ENCODE assay signal across 13 cellular contexts in genomic region chrX:49000640-49001039, GRCh38. TPM values are rescaled to one million over a fixed set of nuclear protein-coding genes. Genes with fewer than 3 reads are reported as not detected.
DNase-seq lines count a peak whose midpoint lies in the region; ATAC-seq, FAIRE-seq and TF ChIP-seq lines count a peak whose summit lies in the region.
"Had no signal": no experiment of that assay in that cellular context is flagged by ENCODE, and none has a peak within 500 bp of the region (broad histone marks: within the 10 kb centered on the region; RNA-seq: fewer than 3 reads in every experiment).

No MANE protein-coding gene starts in this region.

- H3K4me3 Mint-ChIP-seq in GM23338 (peak overlapping the region; percentile 98), mesothelial cell of epicardium (peak overlapping the region; percentile 98)
- peak overlapping the region; percentile 99 for H3K4me3 Mint-ChIP-seq in activated naive CD8-positive, alpha-beta T cell treated with anti-CD3 and anti-CD28 coated beads, Interleukin-2, amount 10 ng/mL, durations not matched to agents 7 days and 5 days

- no peaks in the 10 kb centered on the region for H3K9me2 ChIP-seq in GM23338 (ENCODE audit: insufficient read depth)

- H3K27ac Mint-ChIP-seq in GM23338, result no peak overlapping the region
- H3K27ac Mint-ChIP-seq in activated naive CD8-positive, alpha-beta T cell treated with anti-CD3 and anti-CD28 coated beads, Interleukin-2, amount 10 ng/mL, durations not matched to agents 7 days and 5 days, result peak overlapping the region; percentile 97
- no peak overlapping the region for H3K27ac Mint-ChIP-seq in mesothelial cell of epicardium

- H3K27ac ChIP-seq in ACC112 (ENCODE audit: low read depth, low read length), result no peak overlapping the region
- no peak overlapping the region for H3K27ac ChIP-seq in GM23338 (ENCODE audit: low read depth)
- H3K27ac ChIP-seq in small intestine (ENCODE audit: low read depth in 1 of 2, low read length in 1 of 2), result no peak overlapping the region
- H3K27ac ChIP-seq: colonic mucosa had no signal

- peaks cover 12% of the 10 kb centered on the region for H3K4me1 Mint-ChIP-seq in GM23338
- H3K4me1 Mint-ChIP-seq in activated naive CD8-positive, alpha-beta T cell treated with anti-CD3 and anti-CD28 coated beads, Interleukin-2, amount 10 ng/mL, durations not matched to agents 7 days and 5 days, result peaks cover 21% of the 10 kb centered on the region
- peaks cover 14% of the 10 kb centered on the region for H3K4me1 Mint-ChIP-seq in mesothelial cell of epicardium

- H3K36me3 ChIP-seq in ACC112 (ENCODE audit: insufficient read depth, low read length) (peaks cover 2% of the 10 kb centered on the region; the same call in 1 of the 2 replicates), GM23338 (ENCODE audit: insufficient read depth) (no peaks in the 10 kb centered on the region), small intestine (ENCODE audit: control insufficient read depth in 2 of 2, insufficient read depth in 2 of 2, low read length in 2 of 2) (no peaks in the 10 kb centered on the region)
- H3K36me3 ChIP-seq: colonic mucosa had no signal

- FAIRE-seq in RCC 7860 (lab: Jason Lieb, UNC), result no peak
- FAIRE-seq in small intestine (lab: Jason Lieb, UNC), result no peak

- H3K4me3 ChIP-seq in ACC112 (ENCODE audit: low read depth, low read length) (peak overlapping the region; percentile 88), GM23338 (no peak overlapping the region), small intestine (ENCODE audit: low read depth in 1 of 2, low read length in 2 of 2) (no peak overlapping the region)

- H4K20me1 ChIP-seq in GM23338 (replicated peaks; ENCODE audit: insufficient read depth), result 0 out of 2 replicates have a peak, but pooled peaks cover 3% of the 10 kb centered on the region

- no peaks in the 10 kb centered on the region for H3K9me3 Mint-ChIP-seq in GM23338
- H3K9me3 Mint-ChIP-seq in activated naive CD8-positive, alpha-beta T cell treated with anti-CD3 and anti-CD28 coated beads, Interleukin-2, amount 10 ng/mL, durations not matched to agents 7 days and 5 days, result no peaks in the 10 kb centered on the region
- H3K9me3 Mint-ChIP-seq in mesothelial cell of epicardium, result peaks cover 8% of the 10 kb centered on the region

- H3K4me1 ChIP-seq in ACC112 (ENCODE audit: control insufficient read depth, insufficient read depth, low read length, unreplicated experiment) (no peaks in the 10 kb centered on the region), GM23338 (ENCODE audit: insufficient read depth) (no peaks in the 10 kb centered on the region; the same call in 1 of the 2 replicates), small intestine (ENCODE audit: control insufficient read depth in 2 of 2, insufficient read depth in 1 of 2, low read depth in 1 of 2, low read length in 1 of 2) (peaks cover 0 to 4% of the 10 kb centered on the region in 2 donors)
- H3K4me1 ChIP-seq: colonic mucosa had no signal

- POLR2A ChIA-PET in activated naive CD8-positive, alpha-beta T cell treated with anti-CD3 and anti-CD28 coated beads, Interleukin-2, amount 10 ng/mL, durations not matched to agents 7 days and 5 days (lab: Charles Lee), result no interaction called here

- WGBS in small intestine, 3 donors, result 85 to 96% (median 93%) methylated on average over 2 to 4 of the region's 4 CpGs

- TF ChIP-seq CTCF in GM23338 (conservative IDR thresholded peaks at IDR 0.05; ENCODE audit: low read depth in 2 of 2) (no peak), mesothelial cell of epicardium (IDR thresholded peaks at IDR 0.05; ENCODE audit: unreplicated experiment) (no peak)

- no peaks in the 10 kb centered on the region for H3K27me3 ChIP-seq in ACC112 (ENCODE audit: insufficient read depth, low read length)
- H3K27me3 ChIP-seq in GM23338 (ENCODE audit: insufficient read depth), result no peaks in the 10 kb centered on the region
- no peaks in the 10 kb centered on the region for H3K27me3 ChIP-seq in small intestine (ENCODE audit: control insufficient read depth in 2 of 2, insufficient read depth in 2 of 2, low read length in 2 of 2)
- H3K27me3 ChIP-seq: colonic mucosa, Peyer's patch had no signal

- no peak overlapping the region for H2AFZ ChIP-seq in ACC112 (ENCODE audit: low read length, unreplicated experiment)
- H2AFZ ChIP-seq in GM23338, result no peak overlapping the region

- no peaks in the 10 kb centered on the region for H3K9me3 ChIP-seq in small intestine (ENCODE audit: control insufficient read depth, low read depth)
- H3K9me3 ChIP-seq: colonic mucosa, Peyer's patch had no signal

- peak overlapping the region; percentile 84; the same call in 1 of the 2 replicates for H3K4me2 ChIP-seq in GM23338

- ATAC-seq in GM23338 (no peak), HG02678 (IDR thresholded peaks at IDR 0.05; ENCODE audit: unreplicated experiment) (no peak)
- ATAC-seq in activated naive CD8-positive, alpha-beta T cell treated with anti-CD3 and anti-CD28 coated beads, Interleukin-2, amount 10 ng/mL, durations not matched to agents 7 days and 5 days (ENCODE audit: low read depth), result no peak

- H3K36me3 Mint-ChIP-seq in GM23338 (ENCODE audit: low read depth), result peaks cover 46% of the 10 kb centered on the region
- peaks cover 34% of the 10 kb centered on the region for H3K36me3 Mint-ChIP-seq in activated naive CD8-positive, alpha-beta T cell treated with anti-CD3 and anti-CD28 coated beads, Interleukin-2, amount 10 ng/mL, durations not matched to agents 7 days and 5 days
- peaks cover 23% of the 10 kb centered on the region for H3K36me3 Mint-ChIP-seq in mesothelial cell of epicardium

- H3K27me3 Mint-ChIP-seq in GM23338 (ENCODE audit: insufficient read depth, low read depth, poor library complexity) (peaks cover 5% of the 10 kb centered on the region), mesothelial cell of epicardium (ENCODE audit: low read depth) (no peaks in the 10 kb centered on the region)
- no peaks in the 10 kb centered on the region for H3K27me3 Mint-ChIP-seq in activated naive CD8-positive, alpha-beta T cell treated with anti-CD3 and anti-CD28 coated beads, Interleukin-2, amount 10 ng/mL, durations not matched to agents 7 days and 5 days

- peaks cover 14% of the 10 kb centered on the region for H3K79me2 ChIP-seq in ACC112 (ENCODE audit: control insufficient read depth, insufficient read depth, low read length, unreplicated experiment)
- peaks cover 12% of the 10 kb centered on the region for H3K79me2 ChIP-seq in GM23338 (replicated peaks; ENCODE audit: insufficient read depth)

- DNase-seq in GM23338 (ENCODE audit: low spot score), result no peak
- no peak for DNase-seq in activated naive CD8-positive, alpha-beta T cell treated with anti-CD3 and anti-CD28 coated beads, Interleukin-2, amount 10 ng/mL, durations not matched to agents 7 days and 5 days
- no peak for DNase-seq in mesothelial cell of epicardium (ENCODE audit: low spot score in 2 of 2, unreplicated experiment in 2 of 2)
- DNase-seq in RCC 7860 (ENCODE audit: low spot score), result no peak
- no peak for DNase-seq in small intestine
- DNase-seq in D341Med (ENCODE audit: low spot score), result no peak
- DNase-seq: colonic mucosa, KG1, NCI-H2081, Peyer's patch, retina had no signal

- no peaks in the 10 kb centered on the region for H3F3A ChIP-seq in GM23338 (replicated peaks; ENCODE audit: low read depth)

TF ChIP-seq in GM23338, 12 proteins besides CTCF, POLR2A, EP300 and RAD21:
- no peak for TF ChIP-seq STAT1 (IDR thresholded peaks at IDR 0.05; ENCODE audit: unreplicated experiment)

RNA-seq across cellular contexts. Expression of gene GRIPAP1, which starts 1.4 kb away (rescaled TPM):
- 32.7 and 39.1 TPM in 2 replicates for total RNA-seq in GM23338 (2014; rRNA removed; shearing (Covaris generic))
- polyA plus RNA-seq in GM23338 (2016; fragmentation: Nextera tagmentation; extraction: Ambion mirVana), result 57.1 and 62.2 TPM in 2 replicates
- 100 to 1,000 TPM; 116 to 123 TPM for total RNA-seq in activated naive CD8-positive, alpha-beta T cell treated with anti-CD3 and anti-CD28 coated beads, Interleukin-2, amount 10 ng/mL, durations not matched to agents 7 days and 5 days
- total RNA-seq in mesothelial cell of epicardium, result 64.4 to 69.7 TPM (median 68.4 TPM) in 3 replicates
- 10 to 100 TPM; 18.1 to 26.7 (median 26.4) TPM for polyA plus RNA-seq in small intestine

RNA-seq across cellular contexts. Expression of gene KCND1, which starts 29.0 kb away (rescaled TPM):
- total RNA-seq in GM23338 (2014; rRNA removed; shearing (Covaris generic)), result 5.3 and 5.6 TPM in 2 replicates
- 2.7 and 3.2 TPM in 2 replicates for polyA plus RNA-seq in GM23338 (2016; fragmentation: Nextera tagmentation; extraction: Ambion mirVana)
- 1 to 10 TPM; 5.6 to 5.9 TPM for total RNA-seq in activated naive CD8-positive, alpha-beta T cell treated with anti-CD3 and anti-CD28 coated beads, Interleukin-2, amount 10 ng/mL, durations not matched to agents 7 days and 5 days
- total RNA-seq in mesothelial cell of epicardium, result 5.1 to 6.1 TPM (median 5.6 TPM) in 3 replicates
- 1 to 10 TPM in 1 of 3 donors, under 1 TPM in 2; 0.27 to 1.1 (median 0.45) TPM for polyA plus RNA-seq in small intestine

RNA-seq across cellular contexts. Expression of gene TFE3, which starts 42.5 kb away (rescaled TPM):
- 63.3 and 83.8 TPM in 2 replicates for total RNA-seq in GM23338 (2014; rRNA removed; shearing (Covaris generic))
- polyA plus RNA-seq in GM23338 (2016; fragmentation: Nextera tagmentation; extraction: Ambion mirVana), result 20.8 and 21.4 TPM in 2 replicates
- 10 to 100 TPM; 26.1 to 29.0 TPM for total RNA-seq in activated naive CD8-positive, alpha-beta T cell treated with anti-CD3 and anti-CD28 coated beads, Interleukin-2, amount 10 ng/mL, durations not matched to agents 7 days and 5 days
- total RNA-seq in mesothelial cell of epicardium, result 52.5 to 54.2 TPM (median 53.2 TPM) in 3 replicates
- polyA plus RNA-seq in small intestine, result 10 to 100 TPM; 23.3 to 23.8 (median 23.5) TPM

RNA-seq across cellular contexts. Expression of gene OTUD5, which starts 43.2 kb away (rescaled TPM):
- 45.4 and 56.5 TPM in 2 replicates for total RNA-seq in GM23338 (2014; rRNA removed; shearing (Covaris generic))
- polyA plus RNA-seq in GM23338 (2016; fragmentation: Nextera tagmentation; extraction: Ambion mirVana) (23.5 and 28.7 TPM in 2 replicates), small intestine (10 to 100 TPM; 28.3 to 57.5 (median 37.0) TPM)
- 10 to 100 TPM; 60.7 to 62.4 TPM for total RNA-seq in activated naive CD8-positive, alpha-beta T cell treated with anti-CD3 and anti-CD28 coated beads, Interleukin-2, amount 10 ng/mL, durations not matched to agents 7 days and 5 days
- 64.4 to 66.0 TPM (median 64.5 TPM) in 3 replicates for total RNA-seq in mesothelial cell of epicardium

RNA-seq across cellular contexts. Expression of gene CCDC120, which starts 58.2 kb away (rescaled TPM):
- 6.8 and 9.9 TPM in 2 replicates for total RNA-seq in GM23338 (2014; rRNA removed; shearing (Covaris generic))
- polyA plus RNA-seq in GM23338 (2016; fragmentation: Nextera tagmentation; extraction: Ambion mirVana) (3.3 and 3.6 TPM in 2 replicates), small intestine (10 to 100 TPM in 2 of 3 donors, 1 to 10 TPM in 1; 5.7 to 15.7 (median 13.2) TPM)
- 1 to 10 TPM; 9.0 to 9.1 TPM for total RNA-seq in activated naive CD8-positive, alpha-beta T cell treated with anti-CD3 and anti-CD28 coated beads, Interleukin-2, amount 10 ng/mL, durations not matched to agents 7 days and 5 days
- 33.5 to 35.1 TPM (median 33.7 TPM) in 3 replicates for total RNA-seq in mesothelial cell of epicardium
